In the genomic region with DNA sequence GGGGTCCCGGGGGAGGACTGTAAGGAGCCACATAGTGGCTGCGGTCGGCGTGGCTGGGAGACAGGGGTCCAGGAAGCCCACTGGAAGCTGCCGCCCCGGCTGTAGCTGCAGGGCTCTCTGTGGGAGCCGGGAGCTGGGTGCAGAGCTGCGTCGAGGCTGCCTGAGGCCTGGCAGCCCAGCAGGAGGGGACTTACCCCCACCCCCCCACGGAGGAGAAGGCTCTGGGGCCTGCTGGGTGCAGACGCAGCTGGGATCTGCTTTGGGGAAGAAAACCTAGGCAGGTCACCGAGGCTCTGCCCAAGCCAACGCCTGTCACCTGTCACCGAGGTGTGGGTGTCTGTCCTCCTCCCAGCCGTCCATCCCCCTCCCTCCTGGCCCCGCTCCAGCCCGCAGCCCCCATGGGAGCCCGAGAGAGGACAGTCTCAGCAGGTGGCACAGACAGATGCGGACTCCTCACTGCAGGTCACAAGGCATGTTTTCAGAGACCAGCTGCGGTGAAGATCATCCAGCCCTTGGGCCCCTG, we compare ENCODE assay signal across 8 cellular contexts. TPM values are rescaled to one million over a fixed set of nuclear protein-coding genes. Genes with fewer than 3 reads are reported as not detected.
DNase-seq lines count a peak whose midpoint lies in the region; ATAC-seq and TF ChIP-seq lines count a peak whose summit lies in the region.

No MANE protein-coding gene starts in this region.

- peak overlapping the region; percentile 97 for H3K27ac ChIP-seq in BLaER1
- peak overlapping the region; percentile 77 to 94 (median 92) for H3K27ac ChIP-seq in esophagus squamous epithelium
- peak overlapping the region; percentile 95 to 97 (median 96) for H3K27ac ChIP-seq in stomach

- intact Hi-C loops in esophagus squamous epithelium (cut with DNase I) (no loop called here), stomach (cut with DNase I; ENCODE audit: low total_unique reads) (no loop called here)

- TF ChIP-seq CTCF in esophagus squamous epithelium (IDR thresholded peaks at IDR 0.05) (no peak), stomach (IDR thresholded peaks at IDR 0.05) (no peak)

- peak; percentile 41 for DNase-seq in NCI-H2171 (lab: John Stamatoyannopoulos, UW)
- DNase-seq in esophagus squamous epithelium (lab: John Stamatoyannopoulos, UW), result no peak
- DNase-seq in stomach, result no peak
- DNase-seq in T1000 (lab: John Stamatoyannopoulos, UW), result no peak
- no peak for DNase-seq in RKO (ENCODE audit: low spot score)
- no peak for DNase-seq in NCI-H226

- ATAC-seq in GM21381 (IDR thresholded peaks at IDR 0.05; ENCODE audit: unreplicated experiment), result peak; percentile 43

- H3K36me3 ChIP-seq in BLaER1 (no peaks in the 10 kb centered on the region; the same call in 1 of the 2 replicates), esophagus squamous epithelium (peaks cover 0 to 4% (median 0%) of the 10 kb centered on the region in 3 donors), stomach (peaks cover 0 to 6% (median 4%) of the 10 kb centered on the region in 4 donors)

- H3K4me3 ChIP-seq in BLaER1, result peak overlapping the region; percentile 59
- no peak overlapping the region for H3K4me3 ChIP-seq in esophagus squamous epithelium
- no peak overlapping the region for H3K4me3 ChIP-seq in stomach

- peaks cover 79% of the 10 kb centered on the region for H3K4me1 ChIP-seq in BLaER1
- H3K4me1 ChIP-seq in esophagus squamous epithelium, result peaks cover 54 to 79% (median 63%) of the 10 kb centered on the region in 3 donors
- peaks cover 54 to 72% (median 71%) of the 10 kb centered on the region in 4 donors for H3K4me1 ChIP-seq in stomach

- H3K27me3 ChIP-seq in BLaER1, result no peaks in the 10 kb centered on the region
- no peaks in the 10 kb centered on the region for H3K27me3 ChIP-seq in esophagus squamous epithelium
- H3K27me3 ChIP-seq in stomach, result no peaks in the 10 kb centered on the region

- no peaks in the 10 kb centered on the region; the same call in 1 of the 2 replicates for H4K20me1 ChIP-seq in BLaER1

- no peak for TF ChIP-seq EP300 in stomach (IDR thresholded peaks at IDR 0.05)

- peak overlapping the region; percentile 86 for H3K9ac ChIP-seq in BLaER1

- H3K9me3 ChIP-seq in BLaER1, result no peaks in the 10 kb centered on the region
- no peaks in the 10 kb centered on the region for H3K9me3 ChIP-seq in esophagus squamous epithelium
- H3K9me3 ChIP-seq in stomach, result no peaks in the 10 kb centered on the region

- peak overlapping the region; percentile 99 for H3K4me2 ChIP-seq in BLaER1

- WGBS in esophagus squamous epithelium, 2 donors, result 69 to 86% methylated on average over 5 to 7 of the region's 20 CpGs
- 55 to 61% (median 58%) methylated on average over 11 to 20 of the region's 20 CpGs for WGBS in stomach, 5 donors

- TF ChIP-seq POLR2A in esophagus squamous epithelium (IDR thresholded peaks at IDR 0.05), result no peak
- no peak for TF ChIP-seq POLR2A in stomach (IDR thresholded peaks at IDR 0.05)

RNA-seq across cellular contexts. Expression of a gene that starts 25.2 kb away (rescaled TPM):
- 10 to 100 TPM; 14.9 to 27.3 (median 16.7) TPM for total RNA-seq in esophagus squamous epithelium
- total RNA-seq in stomach, result 100 to 1,000 TPM in 1 of 5 donors, 10 to 100 TPM in 3, 1 to 10 TPM in 1; 8.5 to 167 (median 22.9) TPM
- 10 to 100 TPM; 14.2 to 24.4 (median 22.7) TPM for polyA plus RNA-seq in stomach
